12 cellular contexts compared by ENCODE assay signal in genomic region chr22:19887251-19887985, GRCh38. TPM values are rescaled to one million over a fixed set of nuclear protein-coding genes. Genes with fewer than 3 reads are reported as not detected.
DNase-seq lines count a peak whose midpoint lies in the region; ATAC-seq, FAIRE-seq and TF ChIP-seq lines count a peak whose summit lies in the region.
"Had no signal": no experiment of that assay in that cellular context is flagged by ENCODE, and none has a peak within 500 bp of the region (broad histone marks: within the 10 kb centered on the region; RNA-seq: fewer than 3 reads in every experiment).

No MANE protein-coding gene starts in this region.

- no peaks in the 10 kb centered on the region for H3K9me3 ChIP-seq in heart right ventricle
- H3K9me3 ChIP-seq in right cardiac atrium (ENCODE audit: control insufficient read depth, low read length) = no peaks in the 10 kb centered on the region
- H3K9me3 ChIP-seq: transverse colon had no signal

- DNase-seq in Right ventricle myocardium inferior (ENCODE audit: missing footprints) (peak; percentile 61), heart right ventricle (no peak), activated B cell treated with CpG ODN at 0.5 μM for 24 hours (no peak), right cardiac atrium (peak in 2 of 3 donors; percentile 5 to 34), urothelium cell line (ENCODE audit: low spot score) (no peak), NCI-H526 (lab: John Stamatoyannopoulos, UW) (no peak), NCI-H748 (lab: John Stamatoyannopoulos, UW; ENCODE audit: unreplicated experiment) (no peak)
- DNase-seq: C1 segment of cervical spinal cord, glutamatergic neuron, NCI-H1417 treated with DMSO at 0.1 percent for 48 hours, transverse colon had no signal

- peaks cover 39% of the 10 kb centered on the region for H3K4me1 Mint-ChIP-seq in activated B cell treated with CpG ODN at 0.5 μM for 24 hours

- H3K36me3 ChIP-seq in heart right ventricle = peaks cover 0 to 25% (median 0%) of the 10 kb centered on the region in 9 donors
- H3K36me3 ChIP-seq: transverse colon had no signal

- peak overlapping the region; percentile 52 for H3K27ac Mint-ChIP-seq in activated B cell treated with CpG ODN at 0.5 μM for 24 hours

- H3K4me3 Mint-ChIP-seq in activated B cell treated with CpG ODN at 0.5 μM for 24 hours = no peak overlapping the region

- CTCF ChIA-PET in activated B cell treated with CpG ODN at 0.5 μM for 24 hours (lab: Charles Lee) = interaction anchor here (1.0 kb wide), 1 partner anchor 23 kb away, joined by 3 read pairs; no protein-coding TSS in a partner anchor

- no peak for ATAC-seq in Right ventricle myocardium inferior
- no peak for ATAC-seq in heart right ventricle
- no peak for ATAC-seq in activated B cell treated with CpG ODN at 0.5 μM for 24 hours (ENCODE audit: low read depth)
- ATAC-seq in right cardiac atrium = no peak
- no peak for ATAC-seq in HG03439 (IDR thresholded peaks at IDR 0.05; ENCODE audit: unreplicated experiment)

- H3K4me3 ChIP-seq in heart right ventricle = no peak overlapping the region
- no peak overlapping the region for H3K4me3 ChIP-seq in right cardiac atrium (ENCODE audit: low read length)
- H3K4me3 ChIP-seq: transverse colon had no signal

- FAIRE-seq in urothelium cell line (lab: Jason Lieb, UNC) = peak; percentile 96

- H3K9me3 Mint-ChIP-seq in activated B cell treated with CpG ODN at 0.5 μM for 24 hours = no peaks in the 10 kb centered on the region

- H3K4me1 ChIP-seq in heart right ventricle (peaks cover 0 to 44% (median 13%) of the 10 kb centered on the region in 9 donors), right cardiac atrium (ENCODE audit: control insufficient read depth, insufficient read depth, low read length) (no peaks in the 10 kb centered on the region)

- H3K27ac ChIP-seq in heart right ventricle (peak overlapping the region in 2 of 10 donors; percentile 21 to 80), right cardiac atrium (ENCODE audit: low read length) (no peak overlapping the region)
- H3K27ac ChIP-seq: transverse colon had no signal

- POLR2A ChIA-PET in activated B cell treated with CpG ODN at 0.5 μM for 24 hours (lab: Charles Lee) = no interaction called here

- WGBS in heart right ventricle, 2 donors = 89 to 90% methylated on average over 16 of the region's 16 CpGs
- 90% methylated on average over 16 of the region's 16 CpGs for WGBS in right cardiac atrium

- TF ChIP-seq CTCF in heart right ventricle (IDR thresholded peaks at IDR 0.05) (no peak), activated B cell treated with CpG ODN at 0.5 μM for 24 hours (IDR thresholded peaks at IDR 0.05) (no peak)

- intact Hi-C loops in Right ventricle myocardium inferior (cut with DNase I) (no loop called here), heart right ventricle (cut with DNase I) (no loop called here), activated B cell treated with CpG ODN at 0.5 μM for 24 hours (cut with micrococcal nuclease) (no loop called here), right cardiac atrium (cut with DNase I) (no loop called here)

- no peaks in the 10 kb centered on the region for H3K36me3 Mint-ChIP-seq in activated B cell treated with CpG ODN at 0.5 μM for 24 hours (ENCODE audit: low read depth)

- H3K27me3 ChIP-seq in heart right ventricle (no peaks in the 10 kb centered on the region), right cardiac atrium (ENCODE audit: control insufficient read depth, insufficient read depth) (no peaks in the 10 kb centered on the region)
- H3K27me3 ChIP-seq: transverse colon had no signal

- no peaks in the 10 kb centered on the region for H3K27me3 Mint-ChIP-seq in activated B cell treated with CpG ODN at 0.5 μM for 24 hours

RNA-seq across cellular contexts. Expression of gene GNB1L, which starts 32.7 kb away (rescaled TPM):
- total RNA-seq in Right ventricle myocardium inferior (1.9 TPM), heart right ventricle (1 to 10 TPM in 8 of 10 donors, under 1 TPM in 2; 0.76 to 3.6 (median 1.8) TPM), activated B cell treated with CpG ODN at 0.5 μM for 24 hours (5.8 and 6.3 TPM in 2 replicates), right cardiac atrium (1 to 10 TPM; 2.8 to 4.9 (median 4.0) TPM)
- polyA plus RNA-seq in heart right ventricle (1 to 10 TPM; 2.0 to 9.3 TPM), right cardiac atrium (2.1 TPM)

RNA-seq across cellular contexts. Expression of gene RTL10, which starts 32.7 kb away (rescaled TPM):
- total RNA-seq in Right ventricle myocardium inferior (8.5 TPM), heart right ventricle (10 to 100 TPM in 2 of 10 donors, 1 to 10 TPM in 8; 5.3 to 12.0 (median 7.2) TPM), activated B cell treated with CpG ODN at 0.5 μM for 24 hours (9.1 and 12.1 TPM in 2 replicates), right cardiac atrium (1 to 10 TPM; 6.8 to 9.9 (median 8.8) TPM)
- polyA plus RNA-seq in heart right ventricle (1 to 10 TPM; 4.0 to 6.5 TPM), right cardiac atrium (5.8 TPM)

RNA-seq across cellular contexts. Expression of gene COMT, which starts 54.2 kb away (rescaled TPM):
- 104 TPM for total RNA-seq in Right ventricle myocardium inferior
- total RNA-seq in heart right ventricle = 100 to 1,000 TPM in 5 of 10 donors, 10 to 100 TPM in 5; 72.5 to 128 (median 101) TPM
- polyA plus RNA-seq in heart right ventricle = 100 to 1,000 TPM in 1 of 2 donors, 10 to 100 TPM in 1; 42.9 to 273 TPM
- total RNA-seq in activated B cell treated with CpG ODN at 0.5 μM for 24 hours = 40.6 and 49.5 TPM in 2 replicates
- total RNA-seq in right cardiac atrium = 10 to 100 TPM; 69.6 to 89.3 (median 84.4) TPM
- 102 TPM for polyA plus RNA-seq in right cardiac atrium

RNA-seq across cellular contexts. Expression of gene TXNRD2, which starts 54.2 kb away (rescaled TPM):
- total RNA-seq in Right ventricle myocardium inferior (40.9 TPM), heart right ventricle (10 to 100 TPM; 28.5 to 59.9 (median 35.0) TPM), activated B cell treated with CpG ODN at 0.5 μM for 24 hours (24.4 and 31.2 TPM in 2 replicates), right cardiac atrium (10 to 100 TPM; 18.7 to 28.5 (median 26.0) TPM)
- polyA plus RNA-seq in heart right ventricle (100 to 1,000 TPM in 1 of 2 donors, 10 to 100 TPM in 1; 25.8 to 103 TPM), right cardiac atrium (32.9 TPM)

Comparison
In these comparisons a context has a peak if more than half of its experiments do, and no peak if none do; other contexts are left out.
1. DNase-seq: peak in Right ventricle myocardium inferior (single experiment) and right cardiac atrium (2 of 3); none in heart right ventricle (0 of 2), activated B cell treated with CpG ODN at 0.5 μM for 24 hours (single experiment), urothelium cell line (single experiment), NCI-H526 (0 of 2) and NCI-H748 (single experiment).